9 cellular contexts compared by ENCODE assay signal in the genomic region with DNA sequence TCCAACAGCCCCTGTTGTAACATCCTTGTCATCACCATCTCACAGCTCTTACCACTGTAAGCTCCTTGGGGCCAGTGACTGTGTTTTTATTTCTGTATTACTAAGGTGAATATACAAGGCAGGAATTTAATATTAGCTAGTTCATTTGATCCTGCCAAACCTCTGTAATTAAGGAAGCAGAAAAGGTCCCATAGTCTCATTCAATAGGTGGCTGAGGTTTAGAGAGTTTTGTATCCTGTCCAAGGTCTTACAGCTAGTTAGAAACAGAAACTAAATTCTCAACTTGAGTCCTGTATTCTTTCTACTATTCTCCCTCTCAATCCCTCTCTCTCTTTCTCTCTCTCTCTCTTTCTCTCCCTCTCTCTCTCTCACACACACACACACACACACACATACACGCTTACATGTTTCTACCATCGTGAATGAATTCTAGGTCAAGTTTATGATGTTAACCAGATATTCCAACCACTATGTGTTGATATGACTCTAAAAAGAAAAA. TPM values are rescaled to one million over a fixed set of nuclear protein-coding genes. Genes with fewer than 3 reads are reported as not detected.
DNase-seq lines count a peak whose midpoint lies in the region; ATAC-seq and TF ChIP-seq lines count a peak whose summit lies in the region.
"Had no signal": no experiment of that assay in that cellular context is flagged by ENCODE, and none has a peak within 500 bp of the region (broad histone marks: within the 10 kb centered on the region; RNA-seq: fewer than 3 reads in every experiment).

No MANE protein-coding gene starts in this region.

- H3K4me3 ChIP-seq in stomach = peak overlapping the region; percentile 44 to 48 (median 46)
- H3K4me3 ChIP-seq: cardiac muscle cell had no signal

- peaks cover 2% of the 10 kb centered on the region for H3K27me3 Mint-ChIP-seq in activated CD4-positive, alpha-beta T cell treated with anti-CD3 and anti-CD28 coated beads, Interleukin-2, amount 10 ng/mL, durations not matched to agents 24 days and 14 days
- H3K27me3 Mint-ChIP-seq in activated B cell treated with CpG ODN at 0.5 μM for 24 hours = no peaks in the 10 kb centered on the region
- peaks cover 10 to 17% (median 10%) of the 10 kb centered on the region in 3 donors for H3K27me3 Mint-ChIP-seq in immature natural killer cell (ENCODE audit: low read depth in 3 of 3)

- H3K36me3 ChIP-seq in stomach = no peaks in the 10 kb centered on the region
- H3K36me3 ChIP-seq: cardiac muscle cell had no signal

- H3K9me3 ChIP-seq in stomach = no peaks in the 10 kb centered on the region

- H3K36me3 Mint-ChIP-seq in activated CD4-positive, alpha-beta T cell treated with anti-CD3 and anti-CD28 coated beads, Interleukin-2, amount 10 ng/mL, durations not matched to agents 24 days and 14 days (ENCODE audit: low read depth) = peaks cover 4% of the 10 kb centered on the region
- H3K36me3 Mint-ChIP-seq in activated B cell treated with CpG ODN at 0.5 μM for 24 hours (ENCODE audit: low read depth) = peaks cover 28% of the 10 kb centered on the region
- peaks cover 9 to 16% (median 15%) of the 10 kb centered on the region in 3 donors for H3K36me3 Mint-ChIP-seq in immature natural killer cell

- peak overlapping the region; percentile 77 for H3K4me3 Mint-ChIP-seq in activated CD4-positive, alpha-beta T cell treated with anti-CD3 and anti-CD28 coated beads, Interleukin-2, amount 10 ng/mL, durations not matched to agents 24 days and 14 days
- H3K4me3 Mint-ChIP-seq in activated B cell treated with CpG ODN at 0.5 μM for 24 hours = peak overlapping the region; percentile 96
- H3K4me3 Mint-ChIP-seq in immature natural killer cell = peak overlapping the region; percentile 94 to 99 (median 97)

- H3K27me3 ChIP-seq in stomach = no peaks in the 10 kb centered on the region
- H3K27me3 ChIP-seq: cardiac muscle cell had no signal

- peak overlapping the region; percentile 91 for H3K27ac Mint-ChIP-seq in activated CD4-positive, alpha-beta T cell treated with anti-CD3 and anti-CD28 coated beads, Interleukin-2, amount 10 ng/mL, durations not matched to agents 24 days and 14 days
- H3K27ac Mint-ChIP-seq in activated B cell treated with CpG ODN at 0.5 μM for 24 hours (peak overlapping the region; percentile 97), immature natural killer cell (peak overlapping the region; percentile 93 to 99 (median 96))

- ATAC-seq in HG03045 (IDR thresholded peaks at IDR 0.05; ENCODE audit: unreplicated experiment) (peak; percentile 30), activated B cell treated with CpG ODN at 0.5 μM for 24 hours (ENCODE audit: low read depth) (peak; percentile 27)

- no peaks in the 10 kb centered on the region for H3K9me3 Mint-ChIP-seq in activated CD4-positive, alpha-beta T cell treated with anti-CD3 and anti-CD28 coated beads, Interleukin-2, amount 10 ng/mL, durations not matched to agents 24 days and 14 days
- H3K9me3 Mint-ChIP-seq in activated B cell treated with CpG ODN at 0.5 μM for 24 hours = no peaks in the 10 kb centered on the region
- no peaks in the 10 kb centered on the region for H3K9me3 Mint-ChIP-seq in immature natural killer cell

- TF ChIP-seq EP300 in stomach (IDR thresholded peaks at IDR 0.05) = no peak

- intact Hi-C loops in activated CD4-positive, alpha-beta T cell treated with anti-CD3 and anti-CD28 coated beads, Interleukin-2, amount 10 ng/mL, durations not matched to agents 24 days and 14 days (cut with micrococcal nuclease) = loop anchor here (1.0 to 2.0 kb wide), 10 partner anchors 31 to 1079 kb away; a partner anchor contains a TSS
- intact Hi-C loops in activated B cell treated with CpG ODN at 0.5 μM for 24 hours (cut with micrococcal nuclease) = loop anchor here (1.0 to 10.0 kb wide), 8 partner anchors 8 to 1587 kb away; a partner anchor contains a TSS
- intact Hi-C loops in stomach (cut with DNase I; ENCODE audit: low total_unique reads) = no loop called here

- TF ChIP-seq POLR2A in stomach (IDR thresholded peaks at IDR 0.05) = no peak

- POLR2A ChIA-PET in activated B cell treated with CpG ODN at 0.5 μM for 24 hours (lab: Charles Lee) = interaction anchor here (0.9 to 8.3 kb wide), 14 partner anchors 9 to 1076 kb away, joined by 3 to 68 read pairs (median 8); a partner anchor contains a TSS

- peak; percentile 61 for DNase-seq in activated CD4-positive, alpha-beta T cell treated with anti-CD3 and anti-CD28 coated beads, Interleukin-2, amount 10 ng/mL, durations not matched to agents 24 days and 14 days
- DNase-seq in activated CD4-positive, alpha-beta T cell treated with anti-CD3 and anti-CD28 coated beads for 48 hours = no peak
- DNase-seq in activated B cell treated with CpG ODN at 0.5 μM for 24 hours (no peak), immature natural killer cell (peak; percentile 57 to 66 (median 62)), stomach (no peak), NCI-H526 treated with DMSO at 0.1 percent for 48 hours (lab: John Stamatoyannopoulos, UW) (no peak)
- no peak for DNase-seq in effector CD4-positive, alpha-beta T cell

- H3K4me1 Mint-ChIP-seq in activated CD4-positive, alpha-beta T cell treated with anti-CD3 and anti-CD28 coated beads, Interleukin-2, amount 10 ng/mL, durations not matched to agents 24 days and 14 days = peaks cover 64% of the 10 kb centered on the region
- peaks cover 93% of the 10 kb centered on the region for H3K4me1 Mint-ChIP-seq in activated B cell treated with CpG ODN at 0.5 μM for 24 hours
- peaks cover 71 to 82% of the 10 kb centered on the region in 2 donors for H3K4me1 Mint-ChIP-seq in immature natural killer cell

- CTCF ChIA-PET in activated B cell treated with CpG ODN at 0.5 μM for 24 hours (lab: Charles Lee) = interaction anchor here (1.0 to 2.2 kb wide), 6 partner anchors 8 to 551 kb away, joined by 3 to 12 read pairs (median 4); a partner anchor contains a TSS

- TF ChIP-seq CTCF in activated B cell treated with CpG ODN at 0.5 μM for 24 hours (IDR thresholded peaks at IDR 0.05) (no peak), stomach (IDR thresholded peaks at IDR 0.05) (no peak)

- 24 to 43% (median 34%) methylated on average over 2 of the region's 2 CpGs for WGBS in stomach, 5 donors

- H3K27ac ChIP-seq in stomach = peak overlapping the region; percentile 38 to 86 (median 85)
- H3K27ac ChIP-seq: cardiac muscle cell had no signal

- H3K4me1 ChIP-seq in stomach = peaks cover 0 to 41% (median 12%) of the 10 kb centered on the region in 4 donors

RNA-seq across cellular contexts. Expression of a gene that starts 0.5 kb away (rescaled TPM):
- total RNA-seq in activated CD4-positive, alpha-beta T cell treated with anti-CD3 and anti-CD28 coated beads, Interleukin-2, amount 10 ng/mL, durations not matched to agents 24 days and 14 days = 4.3 and 5.3 TPM in 2 replicates
- total RNA-seq in activated B cell treated with CpG ODN at 0.5 μM for 24 hours (44.7 and 45.4 TPM in 2 replicates), stomach (1 to 10 TPM in 4 of 5 donors, under 1 TPM in 1; 0.87 to 9.0 (median 5.4) TPM)
- polyA plus RNA-seq in immature natural killer cell (100 to 1,000 TPM; 132 to 229 (median 201) TPM), stomach (1 to 10 TPM; 3.2 to 4.6 (median 4.4) TPM)

RNA-seq across cellular contexts. Expression of a gene that starts 31.4 kb away (rescaled TPM):
- 134 and 141 TPM in 2 replicates for total RNA-seq in activated CD4-positive, alpha-beta T cell treated with anti-CD3 and anti-CD28 coated beads, Interleukin-2, amount 10 ng/mL, durations not matched to agents 24 days and 14 days
- 75.0 and 85.1 TPM in 2 replicates for total RNA-seq in activated B cell treated with CpG ODN at 0.5 μM for 24 hours
- polyA plus RNA-seq in immature natural killer cell = 10 to 100 TPM; 22.1 to 67.2 (median 51.8) TPM
- total RNA-seq in stomach = 10 to 100 TPM in 3 of 5 donors, 1 to 10 TPM in 2; 7.2 to 45.5 (median 10.3) TPM
- polyA plus RNA-seq in stomach = 10 to 100 TPM; 11.4 to 44.8 (median 14.7) TPM

Comparison
In these comparisons a context has a peak if more than half of its experiments do, and no peak if none do; other contexts are left out.
1. DNase-seq: peak in activated CD4-positive, alpha-beta T cell treated with anti-CD3 and anti-CD28 coated beads, Interleukin-2, amount 10 ng/mL, durations not matched to agents 24 days and 14 days (single experiment) and immature natural killer cell (3 of 3); none in activated CD4-positive, alpha-beta T cell treated with anti-CD3 and anti-CD28 coated beads for 48 hours (single experiment), activated B cell treated with CpG ODN at 0.5 μM for 24 hours (single experiment), stomach (single experiment), effector CD4-positive, alpha-beta T cell (single experiment) and NCI-H526 treated with DMSO at 0.1 percent for 48 hours (single experiment).
2. Peak in every context shown above with its lines, with median percentiles within 50 percentile points of each other: H3K27ac Mint-ChIP-seq and H3K4me3 Mint-ChIP-seq.